In genomic region chr5:6714221-6715041, GRCh38 we compare ENCODE assay signal across 8 cellular contexts. TPM values are rescaled to one million over a fixed set of nuclear protein-coding genes. Genes with fewer than 3 reads are reported as not detected.
A peak's percentile ranks its signal among the peaks of the same experiment; 100 is the strongest.
DNase-seq lines count a peak whose midpoint lies in the region; ATAC-seq, FAIRE-seq and TF ChIP-seq lines count a peak whose summit lies in the region.

No MANE protein-coding gene starts in this region.

- no peaks in the 10 kb centered on the region for H3K9me3 ChIP-seq in CD4-positive, alpha-beta memory T cell (ENCODE audit: control insufficient read depth in 1 of 2, low read length in 2 of 2)
- no peaks in the 10 kb centered on the region for H3K9me3 ChIP-seq in psoas muscle

- peak overlapping the region; percentile 89 to 93 (median 90) for H3K4me3 Mint-ChIP-seq in CD4-positive, alpha-beta memory T cell
- peak overlapping the region; percentile 90 to 93 for H3K4me3 Mint-ChIP-seq in activated T-cell treated with anti-CD3 and anti-CD28 coated beads, Interleukin-2, amount 50 U/mL, for 72 hours

- peaks cover 41 to 56% (median 48%) of the 10 kb centered on the region in 4 donors for H3K4me1 Mint-ChIP-seq in CD4-positive, alpha-beta memory T cell
- peaks cover 47% of the 10 kb centered on the region for H3K4me1 Mint-ChIP-seq in activated T-cell treated with anti-CD3 and anti-CD28 coated beads, Interleukin-2, amount 50 U/mL, for 72 hours (ENCODE audit: low read depth)

- WGBS in psoas muscle, 3 donors = 1% methylated on average over 39 to 100 of the region's 100 CpGs

- TF ChIP-seq CTCF in psoas muscle (IDR thresholded peaks at IDR 0.05) = no peak

- ATAC-seq in activated T-cell treated with anti-CD3 and anti-CD28 coated beads, Interleukin-2, amount 50 U/mL, for 72 hours (replicated peaks in 1 of 2) = peak in 1 of 2 donors; percentile 7
- no peak for ATAC-seq in psoas muscle
- no peak for ATAC-seq in HG03442 (IDR thresholded peaks at IDR 0.05; ENCODE audit: unreplicated experiment)

- POLR2A ChIA-PET in CD4-positive, alpha-beta memory T cell (lab: Charles Lee; ENCODE audit: partially characterized antibody) = no interaction called here

- no peaks in the 10 kb centered on the region for H3K27me3 Mint-ChIP-seq in CD4-positive, alpha-beta memory T cell
- peaks cover 13% of the 10 kb centered on the region for H3K27me3 Mint-ChIP-seq in activated T-cell treated with anti-CD3 and anti-CD28 coated beads, Interleukin-2, amount 50 U/mL, for 72 hours (ENCODE audit: low read depth)

- FAIRE-seq in frontal cortex (lab: Jason Lieb, UNC) = no peak

- DNase-seq in CD4-positive, alpha-beta memory T cell = peak; percentile 19 to 45 (median 23)
- peak; percentile 20 for DNase-seq in HuH-7 (ENCODE audit: low spot score)
- DNase-seq in activated T-cell treated with anti-CD3 and anti-CD28 coated beads, Interleukin-2, amount 50 U/mL, for 72 hours = peak in 1 of 2 donors; percentile 32
- DNase-seq in frontal cortex (ENCODE audit: low spot score in 2 of 2) = peak; percentile 30 to 56
- DNase-seq in psoas muscle = peak; percentile 53 to 67
- no peak for DNase-seq in dedifferentiated amniotic fluid mesenchymal stem cell (ENCODE audit: extremely low spot score)
- no peak for DNase-seq in NCI-H446 (lab: John Stamatoyannopoulos, UW)

- H3K36me3 Mint-ChIP-seq in CD4-positive, alpha-beta memory T cell = peaks cover 3 to 24% of the 10 kb centered on the region in 2 donors
- peaks cover 3 to 15% of the 10 kb centered on the region in 2 donors for H3K36me3 Mint-ChIP-seq in activated T-cell treated with anti-CD3 and anti-CD28 coated beads, Interleukin-2, amount 50 U/mL, for 72 hours (ENCODE audit: insufficient read depth in 2 of 2)

- H3K27ac ChIP-seq in CD4-positive, alpha-beta memory T cell (ENCODE audit: low read depth, low read length) = peak overlapping the region; percentile 28
- peak overlapping the region; percentile 75 for H3K27ac ChIP-seq in psoas muscle

- H3K27me3 ChIP-seq in CD4-positive, alpha-beta memory T cell (ENCODE audit: insufficient read depth, low read length) = no peaks in the 10 kb centered on the region
- H3K27me3 ChIP-seq in psoas muscle (ENCODE audit: insufficient read depth in 3 of 3, low read length in 2 of 3) = no peaks in the 10 kb centered on the region

- peak overlapping the region; percentile 87 to 93 (median 91) for H3K27ac Mint-ChIP-seq in CD4-positive, alpha-beta memory T cell
- H3K27ac Mint-ChIP-seq in activated T-cell treated with anti-CD3 and anti-CD28 coated beads, Interleukin-2, amount 50 U/mL, for 72 hours = peak overlapping the region; percentile 57

- no peaks in the 10 kb centered on the region for H3K9me3 Mint-ChIP-seq in CD4-positive, alpha-beta memory T cell
- H3K9me3 Mint-ChIP-seq in activated T-cell treated with anti-CD3 and anti-CD28 coated beads, Interleukin-2, amount 50 U/mL, for 72 hours = no peaks in the 10 kb centered on the region

- intact Hi-C loops in CD4-positive, alpha-beta memory T cell (cut with micrococcal nuclease) = loop anchor here (5.0 to 10.0 kb wide), 2 partner anchors 1153 to 1220 kb away; partner anchors contain the start of genes FASTKD3 and MTRR
- intact Hi-C loops in psoas muscle (cut with DNase I) = loop anchor here (5.0 to 10.0 kb wide), 2 partner anchors 82 to 260 kb away; partner anchors contain the start of genes NSUN2 (in 1 of the 2) and SRD5A1 (in 1 of the 2)

- peak overlapping the region; percentile 71 to 82 for H3K4me3 ChIP-seq in CD4-positive, alpha-beta memory T cell (ENCODE audit: low read length in 2 of 2)
- H3K4me3 ChIP-seq in psoas muscle = peak overlapping the region; percentile 81

- peaks cover 45% of the 10 kb centered on the region for H3K4me1 ChIP-seq in CD4-positive, alpha-beta memory T cell (ENCODE audit: insufficient read depth, low read length)
- H3K4me1 ChIP-seq in psoas muscle = peaks cover 53% of the 10 kb centered on the region

- H3K36me3 ChIP-seq in CD4-positive, alpha-beta memory T cell (ENCODE audit: insufficient read depth, low read length) = no peaks in the 10 kb centered on the region
- no peaks in the 10 kb centered on the region for H3K36me3 ChIP-seq in psoas muscle (ENCODE audit: insufficient read depth in 1 of 2, low read depth in 1 of 2)

- CTCF ChIA-PET in CD4-positive, alpha-beta memory T cell (lab: Charles Lee; ENCODE audit: partially characterized antibody) = no interaction called here

RNA-seq across cellular contexts. Expression of gene TENT4A, which starts 1.2 kb away (rescaled TPM):
- total RNA-seq in CD4-positive, alpha-beta memory T cell = 10 to 100 TPM; 44.9 to 49.1 TPM
- 1 to 10 TPM in 1 of 2 donors, under 1 TPM in 1; 0.55 to 1.8 TPM for polyA plus RNA-seq in CD4-positive, alpha-beta memory T cell
- total RNA-seq in activated T-cell treated with anti-CD3 and anti-CD28 coated beads, Interleukin-2, amount 50 U/mL, for 72 hours = 10 to 100 TPM; 45.0 to 49.8 TPM
- total RNA-seq in frontal cortex = 11.0 TPM
- total RNA-seq in psoas muscle = 10 to 100 TPM in 3 of 4 donors, 1 to 10 TPM in 1; 8.7 to 19.2 (median 15.2) TPM
- 10 to 100 TPM in 1 of 3 donors, 1 to 10 TPM in 2; 5.0 to 12.7 (median 8.0) TPM for polyA plus RNA-seq in psoas muscle

Comparison
In these comparisons a context has a peak if more than half of its experiments do, and no peak if none do; other contexts are left out.
1. DNase-seq: peak in CD4-positive, alpha-beta memory T cell (5 of 5), HuH-7 (single experiment), frontal cortex (2 of 2) and psoas muscle (2 of 2); none in dedifferentiated amniotic fluid mesenchymal stem cell (single experiment) and NCI-H446 (0 of 2).